In the genomic region with DNA sequence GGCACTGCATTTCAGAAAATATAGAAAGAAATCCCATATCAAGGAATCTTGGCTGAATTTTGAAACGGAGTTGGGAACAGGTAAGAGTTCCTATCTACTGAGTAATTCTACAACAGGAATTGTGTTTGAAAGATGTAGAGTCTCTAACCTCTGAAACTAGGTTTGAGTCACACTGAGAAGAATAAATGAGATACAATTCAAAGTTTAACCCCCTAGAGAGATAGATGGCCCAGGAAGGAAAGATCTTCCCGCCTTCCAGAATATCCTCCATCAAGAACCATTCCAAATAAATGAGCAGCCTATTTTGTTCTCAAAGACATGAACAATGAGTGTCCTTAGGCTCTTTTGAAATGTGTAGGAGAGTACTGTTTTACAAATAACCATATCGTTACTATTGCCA, we compare ENCODE assay signal across 28 cellular contexts.
"Had no signal": no experiment of that assay in that cellular context is flagged by ENCODE, and none has a peak within 500 bp of the region (broad histone marks: within the 10 kb centered on the region; RNA-seq: fewer than 3 reads in every experiment).

No MANE protein-coding gene starts in this region.

- H3K27ac Mint-ChIP-seq: activated B cell treated with CpG ODN at 0.5 μM for 24 hours; activated CD4-positive, alpha-beta T cell treated with anti-CD3 and anti-CD28 coated beads, Interleukin-2, amount 10 ng/mL, durations not matched to agents 24 days and 14 days; activated CD8-positive, alpha-beta memory T cell treated with anti-CD3 and anti-CD28 coated beads, Interleukin-2, amount 10 ng/mL, durations not matched to agents 7 days and 5 days; activated naive CD4-positive, alpha-beta T cell treated with anti-CD3 and anti-CD28 coated beads, Interleukin-2, amount 50 U/mL, for 72 hours; activated naive CD8-positive, alpha-beta T cell treated with anti-CD3 and anti-CD28 coated beads, Interleukin-2, amount 50 U/mL, for 24 hours; activated T-cell treated with anti-CD3 and anti-CD28 coated beads, Interleukin-2, amount 50 U/mL, for 24 hours; T-helper 2 cell treated with Interferon-gamma antibody and Interleukin-4, amounts not matched to agents 5 μg/mL and 100 μg/mL, for 36 hours had no signal

- H3K36me3 ChIP-seq: ascending aorta, cardiac muscle cell had no signal

- H3K27me3 ChIP-seq: ascending aorta, body of pancreas, cardiac muscle cell, MG63 had no signal

- H3K27ac ChIP-seq: ascending aorta, body of pancreas, cardiac muscle cell, SK-N-MC had no signal

- DNase-seq: activated B cell treated with CpG ODN at 0.5 μM for 24 hours; activated CD4-positive, alpha-beta T cell treated with anti-CD3 and anti-CD28 coated beads for 1 hour; activated CD4-positive, alpha-beta T cell treated with anti-CD3 and anti-CD28 coated beads, Interleukin-2, amount 10 ng/mL, durations not matched to agents 24 days and 14 days; activated CD4-positive, alpha-beta T cell treated with anti-CD3 and anti-CD28 coated beads, Interleukin-2, amount 50 U/mL, for 48 hours; activated CD8-positive, alpha-beta memory T cell treated with anti-CD3 and anti-CD28 coated beads, Interleukin-2, amount 10 ng/mL, durations not matched to agents 7 days and 5 days; activated effector memory CD4-positive, alpha-beta T cell treated with Interleukin-2 at 50 U/mL for 16 hours; activated naive CD4-positive, alpha-beta T cell; activated naive CD8-positive, alpha-beta T cell treated with anti-CD3 and anti-CD28 coated beads, Interleukin-2, amount 50 U/mL, for 24 hours; activated T-cell treated with anti-CD3 and anti-CD28 coated beads, Interleukin-2, amount 50 U/mL, for 24 hours; amniotic stem cell; body of pancreas; MG63; MV-4-11; NCI-H1092 treated with DMSO at 0.1 percent for 48 hours; NCI-H1436; NCI-H1694 treated with DMSO at 0.1 percent for 48 hours; NCI-H2029 treated with DMSO at 0.1 percent for 48 hours; NCI-H345; NCI-H510A treated with DMSO at 0.1 percent for 48 hours; NCI-H69; RPMI8226 had no signal

- H3K27me3 Mint-ChIP-seq: activated B cell treated with CpG ODN at 0.5 μM for 24 hours; activated naive CD8-positive, alpha-beta T cell treated with anti-CD3 and anti-CD28 coated beads, Interleukin-2, amount 50 U/mL, for 24 hours; activated T-cell treated with anti-CD3 and anti-CD28 coated beads, Interleukin-2, amount 50 U/mL, for 24 hours had no signal

- H3K9me3 Mint-ChIP-seq: activated B cell treated with CpG ODN at 0.5 μM for 24 hours; activated CD4-positive, alpha-beta T cell treated with anti-CD3 and anti-CD28 coated beads, Interleukin-2, amount 10 ng/mL, durations not matched to agents 24 days and 14 days; activated naive CD4-positive, alpha-beta T cell treated with anti-CD3 and anti-CD28 coated beads, Interleukin-2, amount 50 U/mL, for 72 hours; activated naive CD8-positive, alpha-beta T cell treated with anti-CD3 and anti-CD28 coated beads, Interleukin-2, amount 50 U/mL, for 24 hours; activated T-cell treated with anti-CD3 and anti-CD28 coated beads, Interleukin-2, amount 50 U/mL, for 24 hours; activated T-helper 1 cell treated with anti-CD3 and anti-CD28 coated beads, Interleukin-12 subunit alpha, Interleukin-12 subunit beta, Interleukin-2, Interleukin-4 antibody, amounts not matched to agents 30 ng/mL and 10 ng/mL and 1 ng/mL, durations not matched to agents 14 hours and 24 hours and 36 hours; T-helper 2 cell treated with Interferon-gamma antibody and Interleukin-4, amounts not matched to agents 5 μg/mL and 100 μg/mL, for 36 hours had no signal

- H3K9me3 ChIP-seq: ascending aorta, body of pancreas, MG63 had no signal

- H3K4me3 Mint-ChIP-seq: activated B cell treated with CpG ODN at 0.5 μM for 24 hours; activated CD8-positive, alpha-beta memory T cell treated with anti-CD3 and anti-CD28 coated beads, Interleukin-2, amount 10 ng/mL, durations not matched to agents 7 days and 5 days; activated naive CD8-positive, alpha-beta T cell treated with anti-CD3 and anti-CD28 coated beads, Interleukin-2, amount 50 U/mL, for 24 hours; activated T-cell treated with anti-CD3 and anti-CD28 coated beads, Interleukin-2, amount 50 U/mL, for 24 hours; activated T-helper 1 cell treated with anti-CD3 and anti-CD28 coated beads, Interleukin-12 subunit alpha, Interleukin-12 subunit beta, Interleukin-2, Interleukin-4 antibody, amounts not matched to agents 30 ng/mL and 10 ng/mL and 1 ng/mL, durations not matched to agents 14 hours and 24 hours and 36 hours; T-helper 2 cell treated with Interferon-gamma antibody and Interleukin-4, amounts not matched to agents 5 μg/mL and 100 μg/mL, for 36 hours had no signal

- ATAC-seq: activated CD8-positive, alpha-beta memory T cell treated with anti-CD3 and anti-CD28 coated beads, Interleukin-2, amount 10 ng/mL, durations not matched to agents 7 days and 5 days; activated naive CD4-positive, alpha-beta T cell treated with anti-CD3 and anti-CD28 coated beads, Interleukin-2, amount 50 U/mL, for 72 hours; activated naive CD8-positive, alpha-beta T cell treated with anti-CD3 and anti-CD28 coated beads, Interleukin-2, amount 50 U/mL, for 24 hours; body of pancreas; Right ventricle myocardium inferior had no signal

- H3K4me3 ChIP-seq: ascending aorta, body of pancreas, cardiac muscle cell, MG63 had no signal

- H3K4me1 ChIP-seq: ascending aorta had no signal
